1 cellular context compared by ENCODE assay signal in the genomic region with DNA sequence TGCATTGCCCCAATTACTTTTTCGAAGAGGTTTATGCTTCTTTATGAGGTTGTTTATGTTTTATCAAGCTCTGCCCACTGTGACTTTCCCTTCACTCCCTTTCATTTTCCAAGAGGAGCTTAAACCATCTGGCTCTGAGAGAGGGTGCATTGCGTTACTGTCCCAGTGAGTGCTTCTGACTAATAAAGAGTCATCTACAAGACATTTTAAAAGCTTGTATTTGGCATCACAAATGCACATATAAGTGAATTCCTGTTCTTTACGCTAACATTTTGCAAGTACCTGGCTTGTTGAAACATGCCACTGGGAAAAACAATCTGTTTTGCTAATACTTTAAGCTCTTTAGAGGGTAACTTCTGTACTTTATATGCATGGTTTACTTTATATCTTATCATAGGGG.
TF ChIP-seq lines count a peak whose summit lies in the region.

No MANE protein-coding gene starts in this region.

TF ChIP-seq in H1, 55 proteins besides CTCF, POLR2A, EP300 and RAD21 (continued from another document):
- TF ChIP-seq E2F6 (IDR thresholded peaks at IDR 0.05) (no peak), SP1 (IDR thresholded peaks at IDR 0.05; ENCODE audit: low read depth, low read length) (no peak), NANOG (IDR thresholded peaks at IDR 0.05; ENCODE audit: insufficient read depth, low read depth, low read length, poor library complexity, severe bottlenecking) (no peak), SP4 (IDR thresholded peaks at IDR 0.05; ENCODE audit: low read length) (no peak), HDAC2 (IDR thresholded peaks at IDR 0.05; ENCODE audit: borderline replicate concordance in 1 of 2, low read depth in 2 of 2, low read length in 2 of 2) (no peak), ASH2L (IDR thresholded peaks at IDR 0.05; ENCODE audit: low read length) (no peak), SIRT6 (IDR thresholded peaks at IDR 0.05; ENCODE audit: low read length) (no peak), GTF2F1 (IDR thresholded peaks at IDR 0.05; ENCODE audit: borderline replicate concordance, low read depth, low read length) (no peak), BCL11A (IDR thresholded peaks at IDR 0.05; ENCODE audit: low read depth in 2 of 2, low read length in 2 of 2) (no peak)
- TF ChIP-seq, protein P1, sequence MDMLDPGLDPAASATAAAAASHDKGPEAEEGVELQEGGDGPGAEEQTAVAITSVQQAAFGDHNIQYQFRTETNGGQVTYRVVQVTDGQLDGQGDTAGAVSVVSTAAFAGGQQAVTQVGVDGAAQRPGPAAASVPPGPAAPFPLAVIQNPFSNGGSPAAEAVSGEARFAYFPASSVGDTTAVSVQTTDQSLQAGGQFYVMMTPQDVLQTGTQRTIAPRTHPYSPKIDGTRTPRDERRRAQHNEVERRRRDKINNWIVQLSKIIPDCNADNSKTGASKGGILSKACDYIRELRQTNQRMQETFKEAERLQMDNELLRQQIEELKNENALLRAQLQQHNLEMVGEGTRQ (IDR thresholded peaks at IDR 0.05; ENCODE audit: low read length), result no peak
